11 cellular contexts compared by ENCODE assay signal in genomic region chr2:69400121-69400520, GRCh38.
"Had no signal": no experiment of that assay in that cellular context is flagged by ENCODE, and none has a peak within 500 bp of the region (broad histone marks: within the 10 kb centered on the region; RNA-seq: fewer than 3 reads in every experiment).

No MANE protein-coding gene starts in this region.

- DNase-seq: GM23248, GOT3, H7, H9, HCEC 1CT, HFFc6 had no signal

- H3K27ac ChIP-seq: GM23248 had no signal

- H3K9ac ChIP-seq: GM23248 had no signal

- H2AFZ ChIP-seq: GM23248, GM23338 had no signal

- H3K4me3 ChIP-seq: GM23248, GM23338, HAP-1 had no signal

- H3K4me1 ChIP-seq: HAP-1 had no signal

- ATAC-seq: GM23338, HCT116 had no signal

- FAIRE-seq: H1, H54 had no signal

- H3K9me3 ChIP-seq: HAP-1 had no signal

- H3K4me2 ChIP-seq: GM23338 had no signal
